Comparison of ENCODE assay signal across 15 cellular contexts in the genomic region with DNA sequence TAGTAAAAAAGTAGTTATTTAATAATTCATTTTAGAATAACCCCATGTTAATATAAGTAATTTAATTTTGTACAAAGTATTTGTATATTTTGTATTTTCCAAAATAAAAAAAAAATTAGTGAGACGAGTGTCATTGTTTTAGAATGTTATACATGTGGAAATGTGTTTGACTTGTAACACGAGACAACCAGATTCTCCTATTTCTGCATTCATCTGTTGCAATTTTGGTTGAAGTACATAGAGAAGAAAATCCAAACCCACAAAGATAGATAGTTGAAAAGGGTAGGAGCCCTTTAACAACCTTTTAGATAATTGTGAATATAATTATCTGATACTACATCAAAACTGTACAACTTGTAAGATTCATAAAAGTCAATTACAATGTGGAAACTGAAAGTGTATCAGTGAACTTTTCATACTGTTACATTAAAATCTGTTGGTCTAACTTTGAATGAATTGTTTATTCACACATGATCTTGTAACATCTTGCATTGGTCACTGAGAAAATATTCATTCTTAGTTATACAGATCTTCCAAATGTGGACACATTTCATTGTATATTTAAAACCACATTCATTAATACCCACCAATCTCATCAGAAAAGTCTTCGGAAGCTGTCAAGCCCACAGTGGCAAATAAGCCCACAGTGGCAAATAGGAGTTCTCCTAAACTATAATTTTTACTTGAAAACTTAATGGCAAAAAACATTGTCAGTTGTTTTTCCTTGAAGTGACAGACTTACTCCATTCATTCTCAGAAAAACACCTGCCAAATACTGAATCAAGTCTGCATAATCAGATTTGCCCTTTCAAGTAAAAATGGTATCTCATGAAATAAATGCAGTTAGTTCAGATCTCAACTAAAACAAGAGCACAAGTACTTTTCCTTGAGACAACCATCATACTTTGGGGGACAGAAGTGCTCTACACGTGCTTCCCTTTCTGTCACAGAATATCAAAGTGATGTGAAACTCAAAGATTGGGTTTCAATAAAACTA. TPM values are rescaled to one million over a fixed set of nuclear protein-coding genes. Genes with fewer than 3 reads are reported as not detected.
DNase-seq lines count a peak whose midpoint lies in the region; ATAC-seq and TF ChIP-seq lines count a peak whose summit lies in the region.
"Had no signal": no experiment of that assay in that cellular context is flagged by ENCODE, and none has a peak within 500 bp of the region (broad histone marks: within the 10 kb centered on the region; RNA-seq: fewer than 3 reads in every experiment).

No MANE protein-coding gene starts in this region.

- H3K9me3 Mint-ChIP-seq in activated T-helper 1 cell treated with anti-CD3 and anti-CD28 coated beads, Interleukin-12 subunit alpha, Interleukin-12 subunit beta, Interleukin-2, Interleukin-4 antibody, amounts not matched to agents 30 ng/mL and 10 ng/mL and 1 ng/mL, durations not matched to agents 14 hours and 24 hours and 36 hours: no peaks in the 10 kb centered on the region

- peak overlapping the region; percentile 30 for H3K27ac ChIP-seq in left ventricle myocardium inferior (replicated peaks)
- H3K27ac ChIP-seq in ovary: no peak overlapping the region
- H3K27ac ChIP-seq: foreskin keratinocyte had no signal

- H3K27ac Mint-ChIP-seq in activated T-helper 1 cell treated with anti-CD3 and anti-CD28 coated beads, Interleukin-12 subunit alpha, Interleukin-12 subunit beta, Interleukin-2, Interleukin-4 antibody, amounts not matched to agents 30 ng/mL and 10 ng/mL and 1 ng/mL, durations not matched to agents 14 hours and 24 hours and 36 hours: peak overlapping the region; percentile 83
- H3K27ac Mint-ChIP-seq: B cell had no signal

- H3K36me3 Mint-ChIP-seq in activated T-helper 1 cell treated with anti-CD3 and anti-CD28 coated beads, Interleukin-12 subunit alpha, Interleukin-12 subunit beta, Interleukin-2, Interleukin-4 antibody, amounts not matched to agents 30 ng/mL and 10 ng/mL and 1 ng/mL, durations not matched to agents 14 hours and 24 hours and 36 hours (ENCODE audit: low read depth): peaks cover 35% of the 10 kb centered on the region

- peak overlapping the region; percentile 23 for H3K4me3 Mint-ChIP-seq in activated T-helper 1 cell treated with anti-CD3 and anti-CD28 coated beads, Interleukin-12 subunit alpha, Interleukin-12 subunit beta, Interleukin-2, Interleukin-4 antibody, amounts not matched to agents 30 ng/mL and 10 ng/mL and 1 ng/mL, durations not matched to agents 14 hours and 24 hours and 36 hours
- H3K4me3 Mint-ChIP-seq: B cell had no signal

- no peaks in the 10 kb centered on the region for H3K9me3 ChIP-seq in left ventricle myocardium inferior (replicated peaks)
- no peaks in the 10 kb centered on the region for H3K9me3 ChIP-seq in ovary

- H3K4me1 ChIP-seq in left ventricle myocardium inferior: peaks cover 14% of the 10 kb centered on the region
- peaks cover 1% of the 10 kb centered on the region for H3K4me1 ChIP-seq in ovary (ENCODE audit: insufficient read depth)
- H3K4me1 ChIP-seq: foreskin keratinocyte had no signal

- peaks cover 34% of the 10 kb centered on the region for H3K4me1 Mint-ChIP-seq in activated T-helper 1 cell treated with anti-CD3 and anti-CD28 coated beads, Interleukin-12 subunit alpha, Interleukin-12 subunit beta, Interleukin-2, Interleukin-4 antibody, amounts not matched to agents 30 ng/mL and 10 ng/mL and 1 ng/mL, durations not matched to agents 14 hours and 24 hours and 36 hours (ENCODE audit: low read depth)
- H3K4me1 Mint-ChIP-seq: B cell had no signal

- WGBS in ovary, 3 donors: 81 to 86% (median 81%) methylated on average over 4 of the region's 4 CpGs

- H3K4me3 ChIP-seq in left ventricle myocardium inferior (no peak overlapping the region), ovary (no peak overlapping the region)

- no peak for ATAC-seq in Right ventricle myocardium superior (ENCODE audit: poor library complexity)
- no peak for ATAC-seq in HG03108 (IDR thresholded peaks at IDR 0.05; ENCODE audit: unreplicated experiment)
- ATAC-seq in GM21717 (IDR thresholded peaks at IDR 0.05; ENCODE audit: unreplicated experiment): no peak
- ATAC-seq: foreskin keratinocyte, left lobe of liver had no signal

- TF ChIP-seq CTCF in left ventricle myocardium inferior (IDR thresholded peaks at IDR 0.05; ENCODE audit: borderline replicate concordance): no peak
- TF ChIP-seq CTCF in ovary (IDR thresholded peaks at IDR 0.05): no peak

- no peaks in the 10 kb centered on the region for H3K27me3 Mint-ChIP-seq in activated T-helper 1 cell treated with anti-CD3 and anti-CD28 coated beads, Interleukin-12 subunit alpha, Interleukin-12 subunit beta, Interleukin-2, Interleukin-4 antibody, amounts not matched to agents 30 ng/mL and 10 ng/mL and 1 ng/mL, durations not matched to agents 14 hours and 24 hours and 36 hours (ENCODE audit: insufficient read depth)
- H3K27me3 Mint-ChIP-seq: B cell had no signal

- peaks cover 84% of the 10 kb centered on the region for H3K36me3 ChIP-seq in left ventricle myocardium inferior
- no peaks in the 10 kb centered on the region for H3K36me3 ChIP-seq in ovary

- no peak for TF ChIP-seq POLR2A in ovary (IDR thresholded peaks at IDR 0.05)

- intact Hi-C loops in left ventricle myocardium inferior (cut with micrococcal nuclease) (no loop called here), Right ventricle myocardium superior (cut with DNase I) (no loop called here), ovary (cut with DNase I) (no loop called here)
- intact Hi-C loops in activated T-helper 1 cell treated with anti-CD3 and anti-CD28 coated beads, Interleukin-12 subunit alpha, Interleukin-12 subunit beta, Interleukin-2, Interleukin-4 antibody, amounts not matched to agents 30 ng/mL and 10 ng/mL and 1 ng/mL, durations not matched to agents 14 hours and 24 hours and 36 hours (cut with micrococcal nuclease): no loop called here

- no peak for TF ChIP-seq EP300 in ovary (IDR thresholded peaks at IDR 0.05)

- H3K27me3 ChIP-seq in left ventricle myocardium inferior (ENCODE audit: low read depth): no peaks in the 10 kb centered on the region
- no peaks in the 10 kb centered on the region for H3K27me3 ChIP-seq in ovary
- H3K27me3 ChIP-seq: foreskin keratinocyte had no signal

- DNase-seq in left ventricle myocardium inferior (no peak), Right ventricle myocardium superior (no peak), iris pigment epithelial cell (ENCODE audit: low read depth) (peak; percentile 63), AG08395 (ENCODE audit: low spot score) (no peak), ovary (no peak)
- DNase-seq in activated T-helper 1 cell treated with anti-CD3 and anti-CD28 coated beads, Interleukin-12 subunit alpha, Interleukin-12 subunit beta, Interleukin-2, Interleukin-4 antibody, amounts not matched to agents 30 ng/mL and 10 ng/mL and 1 ng/mL, durations not matched to agents 14 hours and 24 hours and 36 hours (ENCODE audit: low spot score): no peak
- DNase-seq: activated CD4-positive, alpha-beta T cell treated with anti-CD3 and anti-CD28 coated beads for 1 hour; DMS 273 treated with DMSO at 0.1 percent for 48 hours; foreskin keratinocyte; NCI-H510A; SHP77 treated with DMSO at 0.1 percent for 48 hours had no signal

RNA-seq across cellular contexts. Expression of a gene that starts 52.8 kb away (rescaled TPM):
- 101 TPM for total RNA-seq in left ventricle myocardium inferior
- 106 TPM for total RNA-seq in Right ventricle myocardium superior
- 60.9 and 62.4 TPM in 2 replicates for total RNA-seq in activated T-helper 1 cell treated with anti-CD3 and anti-CD28 coated beads, Interleukin-12 subunit alpha, Interleukin-12 subunit beta, Interleukin-2, Interleukin-4 antibody, amounts not matched to agents 30 ng/mL and 10 ng/mL and 1 ng/mL, durations not matched to agents 14 hours and 24 hours and 36 hours
- total RNA-seq in ovary: 100 to 1,000 TPM in 5 of 7 donors, 10 to 100 TPM in 2; 36.2 to 231 (median 142) TPM
- polyA plus RNA-seq in ovary: 100 to 1,000 TPM in 1 of 2 donors, 10 to 100 TPM in 1; 69.2 to 166 TPM
